Comparison of ENCODE assay signal across 8 cellular contexts in the genomic region with DNA sequence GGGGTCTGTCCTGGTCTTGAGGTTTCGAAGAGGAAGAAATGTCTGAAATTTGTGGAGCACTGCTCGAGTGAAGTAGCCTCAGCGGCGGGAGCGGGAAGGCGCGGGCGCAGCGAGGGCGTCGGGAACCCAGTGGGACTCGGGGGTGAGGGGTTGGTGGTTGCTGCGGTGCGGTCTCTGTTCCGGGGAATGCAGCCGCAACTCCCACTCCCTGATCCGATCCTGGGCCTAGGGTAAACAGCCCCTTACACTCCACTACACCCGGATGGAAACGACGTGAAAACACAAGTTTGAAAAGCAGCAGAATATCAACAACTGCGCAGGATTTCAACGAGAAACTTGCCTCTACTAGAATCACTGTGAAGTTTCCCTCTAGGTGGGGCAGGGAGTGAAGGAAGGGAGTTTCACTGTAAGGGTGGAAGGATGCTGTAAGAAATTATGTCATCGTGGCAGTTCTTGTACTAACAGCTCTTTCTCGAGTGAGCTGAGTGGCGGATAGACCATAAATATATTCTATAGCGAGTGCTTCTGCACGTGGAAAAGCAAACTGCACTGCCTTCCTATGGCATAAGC. TPM values are rescaled to one million over a fixed set of nuclear protein-coding genes. Genes with fewer than 3 reads are reported as not detected.
A peak's percentile ranks its signal among the peaks of the same experiment; 100 is the strongest.
DNase-seq lines count a peak whose midpoint lies in the region; ATAC-seq, FAIRE-seq and TF ChIP-seq lines count a peak whose summit lies in the region.

No MANE protein-coding gene starts in this region.

- WGBS in K562 (ENCODE audit: insufficient coverage, low coverage, missing lambda C conversion rate), result 19% methylated on average over 17 of the region's 27 CpGs
- 2 to 4% (median 2%) methylated on average over 27 of the region's 27 CpGs for WGBS in spleen, 5 donors

- 0 out of 2 replicates have a peak overlapping the region, but pooled peaks have one; percentile 21 for H3K4me2 ChIP-seq in K562 (ENCODE audit: insufficient read depth, low read length)

- H3K9ac ChIP-seq in K562 (ENCODE audit: insufficient read depth in 1 of 2, low read depth in 2 of 2, low read length in 2 of 2) (no peak overlapping the region), iPS-20b (ENCODE audit: low read depth, low read length) (peak overlapping the region; percentile 94)

- peak; percentile 72 for DNase-seq in NCI-H82 (lab: John Stamatoyannopoulos, UW)
- DNase-seq in NCI-H82 treated with DMSO at 0.1 percent for 48 hours (lab: John Stamatoyannopoulos, UW; ENCODE audit: unreplicated experiment), result no peak
- no peak for DNase-seq in Panc1 (ENCODE audit: low read depth, low spot score)
- no peak for DNase-seq in K562 (ENCODE audit: extremely low read depth in 1 of 4, low spot score in 3 of 4)
- peak; percentile 86 for DNase-seq in spleen
- no peak for DNase-seq in GM12891 (ENCODE audit: insufficient read length, low spot score)

- H3K4me3 ChIP-seq in Panc1 (ENCODE audit: low read depth in 2 of 2, low read length in 2 of 2) (peak overlapping the region; percentile 60 to 68), K562 (no peak overlapping the region), iPS-20b (ENCODE audit: low read length) (peak overlapping the region; percentile 92), spleen (peak overlapping the region; percentile 82 to 97 (median 88))

- H3K27ac ChIP-seq in Panc1 (ENCODE audit: low read length), result peak overlapping the region; percentile 70
- H3K27ac ChIP-seq in K562 (ENCODE audit: extremely low read depth, low read depth, low read length), result no peak overlapping the region
- H3K27ac ChIP-seq in iPS-20b (ENCODE audit: low read length), result peak overlapping the region; percentile 68
- H3K27ac ChIP-seq in spleen, result peak overlapping the region; percentile 86 to 98 (median 94)

- intact Hi-C loops in Panc1 (cut with micrococcal nuclease; ENCODE audit: unreplicated experiment) (loop anchor here (10.0 kb wide), 1 partner anchor 301 kb away; no protein-coding TSS in a partner anchor), K562 (cut with micrococcal nuclease) (no loop called here), spleen (cut with DNase I; ENCODE audit: low total_unique reads) (loop anchor here (10.0 kb wide), 1 partner anchor 149 kb away; no protein-coding TSS in a partner anchor)

- no peaks in the 10 kb centered on the region for H3K36me3 ChIP-seq in Panc1 (ENCODE audit: control insufficient read depth, insufficient read depth, low read length)
- no peaks in the 10 kb centered on the region for H3K36me3 ChIP-seq in K562 (ENCODE audit: control insufficient read depth, insufficient read depth, low read length)
- H3K36me3 ChIP-seq in iPS-20b (ENCODE audit: insufficient read depth, low read depth, low read length), result no peaks in the 10 kb centered on the region
- no peaks in the 10 kb centered on the region for H3K36me3 ChIP-seq in spleen

- CTCF ChIA-PET in Panc1 (lab: Charles Lee), result no interaction called here
- CTCF ChIA-PET in K562 (lab: Yijun Ruan, JAX; ENCODE audit: low intra/inter-chr PET ratio), result no interaction called here

- no peak for TF ChIP-seq POLR2A in K562 (conservative IDR thresholded peaks at IDR 0.05)
- no peak for TF ChIP-seq POLR2A in spleen (IDR thresholded peaks at IDR 0.05)
- no peak for TF ChIP-seq POLR2A in GM12891 (IDR thresholded peaks at IDR 0.05; ENCODE audit: low read depth, low read length)

- H3K4me1 ChIP-seq in Panc1 (ENCODE audit: control insufficient read depth, insufficient read depth, low read length) (0 out of 2 replicates have a peak, but pooled peaks cover 3% of the 10 kb centered on the region), K562 (replicated peaks in 1 of 2; ENCODE audit: control insufficient read depth in 2 of 2, insufficient read depth in 2 of 2, low read length in 2 of 2) (peaks cover 0 to 10% of the 10 kb centered on the region in 2 experiments; a peak in 2 of 5 replicates), iPS-20b (ENCODE audit: insufficient read depth, low read length) (peaks cover 7% of the 10 kb centered on the region; the same call in 1 of the 2 replicates), spleen (peaks cover 11 to 46% (median 25%) of the 10 kb centered on the region in 6 donors)

- BruUV-seq in Panc1 (replicated peaks; lab: Mats Ljungman, UMichigan) (no TSS peak), K562 (replicated peaks; lab: Mats Ljungman, UMichigan) (no TSS peak)

- H3K9me3 ChIP-seq in Panc1 (ENCODE audit: control insufficient read depth, insufficient read depth, low read depth, low read length) (no peaks in the 10 kb centered on the region), K562 (replicated peaks; ENCODE audit: control insufficient read depth, insufficient read depth, low read depth, low read length) (no peaks in the 10 kb centered on the region), iPS-20b (ENCODE audit: insufficient read depth, low read depth, low read length) (no peaks in the 10 kb centered on the region), spleen (no peaks in the 10 kb centered on the region)

- in situ Hi-C loops in Panc1 (cut with HindIII; ENCODE audit: low pct_unique_long_range_greater_than_20kb, low sequenced_read_pairs) (no loop called here), K562 (cut with MboI) (no loop called here)

- ATAC-seq in Panc1, result no peak
- ATAC-seq in K562, result no peak
- no peak for ATAC-seq in GM19463 (IDR thresholded peaks at IDR 0.05; ENCODE audit: unreplicated experiment)

- TF ChIP-seq CTCF in Panc1 (IDR thresholded peaks at IDR 0.05) (no peak), K562 (IDR thresholded peaks at IDR 0.05 in 2 of 3, conservative IDR thresholded peaks at IDR 0.05 in 1 of 3; ENCODE audit: insufficient read depth in 2 of 3, low read depth in 1 of 3, low read length in 3 of 3) (no peak), spleen (IDR thresholded peaks at IDR 0.05 in 8 of 11, conservative IDR thresholded peaks at IDR 0.05 in 3 of 11) (no peak)

- no peaks in the 10 kb centered on the region for H3K79me2 ChIP-seq in K562 (ENCODE audit: control insufficient read depth, insufficient read depth, low read length)

- H2AFZ ChIP-seq in K562 (ENCODE audit: low read depth, low read length), result 0 out of 2 replicates have a peak overlapping the region, but pooled peaks have one; percentile 14

- FAIRE-seq in K562 (lab: Jason Lieb, UNC) (no peak), GM12891 (lab: Jason Lieb, UNC) (no peak)

- no peaks in the 10 kb centered on the region for H3K9me1 ChIP-seq in K562 (ENCODE audit: control insufficient read depth, insufficient read depth, low read length)

- TF ChIP-seq RAD21 in K562 (CRISPR knock-in tag; conservative IDR thresholded peaks at IDR 0.05 in 1 of 2, IDR thresholded peaks at IDR 0.05 in 1 of 2), result no peak

- no peaks in the 10 kb centered on the region for H3K27me3 ChIP-seq in Panc1 (ENCODE audit: control insufficient read depth, insufficient read depth, low read length)
- peaks cover 0 to 5% of the 10 kb centered on the region in 2 experiments; a peak in 1 of 5 replicates for H3K27me3 ChIP-seq in K562 (ENCODE audit: control insufficient read depth in 2 of 2, insufficient read depth in 2 of 2, low read length in 2 of 2)
- peaks cover 24% of the 10 kb centered on the region; the same call in 1 of the 2 replicates for H3K27me3 ChIP-seq in iPS-20b (ENCODE audit: insufficient read depth, low read length)
- peaks cover 0 to 24% (median 0%) of the 10 kb centered on the region in 7 donors for H3K27me3 ChIP-seq in spleen (replicated peaks in 1 of 7)

- H4K20me1 ChIP-seq in K562 (replicated peaks; ENCODE audit: control insufficient read depth, insufficient read depth, low read length), result no peaks in the 10 kb centered on the region

- POLR2A ChIA-PET in Panc1 (lab: Charles Lee) (no interaction called here), K562 (lab: Yijun Ruan, JAX) (no interaction called here)

- no peak for TF ChIP-seq EP300 in K562 (IDR thresholded peaks at IDR 0.05; ENCODE audit: low read length)

TF ChIP-seq in K562, 482 proteins besides CTCF, POLR2A, EP300 and RAD21 (continues in another document):
- TF ChIP-seq CBFA2T2 (conservative IDR thresholded peaks at IDR 0.05), result no peak
- no peak for TF ChIP-seq ZNF384 (IDR thresholded peaks at IDR 0.05; ENCODE audit: low read depth, low read length)
- no peak for TF ChIP-seq ZNF444 (CRISPR knock-in tag; IDR thresholded peaks at IDR 0.05)

TF ChIP-seq in GM12891, 5 proteins besides CTCF, POLR2A, EP300 and RAD21:
- TF ChIP-seq PAX5 (IDR thresholded peaks at IDR 0.05; ENCODE audit: insufficient read depth, low read length, severe bottlenecking) (no peak), SPI1 (IDR thresholded peaks at IDR 0.05; ENCODE audit: low read depth, low read length) (no peak), POLR2AphosphoS5 (IDR thresholded peaks at IDR 0.05; ENCODE audit: low read depth, low read length) (no peak), TAF1 (IDR thresholded peaks at IDR 0.05; ENCODE audit: low read depth, low read length) (no peak), POU2F2 (IDR thresholded peaks at IDR 0.05; ENCODE audit: low read depth, low read length) (no peak)

RNA-seq across cellular contexts. Expression of a gene that starts 2.0 kb away (rescaled TPM):
- total RNA-seq in Panc1 (2021; ENCODE audit: unreplicated experiment), result 4.2 TPM
- polyA plus RNA-seq in Panc1 (2012; ENCODE audit: insufficient read length), result 1.1 TPM
- 0.37 and 0.77 TPM in 2 replicates for total RNA-seq in K562 (2011; cell fraction: chromatin; rRNA removed; ENCODE audit: low replicate concordance)
- 0.33 TPM in 1 of 2 replicates, not detected in the other for total RNA-seq in K562 (2011; cell fraction: nucleolus; rRNA removed)
- 0.15 and 0.29 TPM in 2 replicates for total RNA-seq in K562 (2011; cell fraction: nucleoplasm; rRNA removed)
- 0.04 and 0.05 TPM in 2 replicates for total RNA-seq in K562 (2014; rRNA removed)
- under 0.01 TPM in 1 of 2 replicates, not detected in the other for total RNA-seq in K562 (2014; rRNA removed; fragmentation: Illumina TruSeq; extraction: Trizol)
- total RNA-seq in K562 (2015; rRNA removed; fragmentation: Illumina TruSeq; extraction: Trizol), result 0.07 and 0.08 TPM in 2 replicates
- total RNA-seq in K562 (2021), result 0.07 and 0.09 TPM in 2 replicates
- 0.06 and 0.07 TPM in 2 replicates for polyA plus RNA-seq in K562 (2011; rRNA removed)
- 0.01 and 0.07 TPM in 2 replicates for polyA plus RNA-seq in K562 (2011; cell fraction: cytosol; rRNA removed)
- polyA plus RNA-seq in K562 (2011; cell fraction: nucleus; rRNA removed), result 0.21 and 0.32 TPM in 2 replicates
- polyA plus RNA-seq in K562 (2012), result 0.04 TPM in 2 replicates
- 0.01 and 0.10 TPM in 2 replicates for polyA plus RNA-seq in K562 (2014; fragmentation: Illumina TruSeq; extraction: Trizol)
- not detected for polyA plus RNA-seq in K562 (2014; fragmentation: Nextera tagmentation; extraction: Ambion mirVana)
- polyA plus RNA-seq in K562 (2014; rRNA removed), result not detected in 2 replicates
- polyA minus RNA-seq in K562 (2011; rRNA and poly(A)+ RNA removed), result 0.32 and 0.39 TPM in 2 replicates
- polyA minus RNA-seq in K562 (2011; cell fraction: cytosol; rRNA and poly(A)+ RNA removed), result not detected in 2 replicates
- 0.11 and 0.13 TPM in 2 replicates for polyA minus RNA-seq in K562 (2011; cell fraction: nucleus; rRNA and poly(A)+ RNA removed)
- total RNA-seq in spleen, result 10 to 100 TPM; 27.5 to 46.0 (median 33.9) TPM
- 1 to 10 TPM; 3.8 to 4.5 (median 3.9) TPM for polyA plus RNA-seq in spleen
- 0.51 TPM for polyA plus RNA-seq in GM12891 (2012; ENCODE audit: low read depth, missing spikeins)

Comparison
In these comparisons a context has a peak if more than half of its experiments do, and no peak if none do; other contexts are left out.
1. DNase-seq: peak in NCI-H82 (single experiment) and spleen (single experiment); none in NCI-H82 treated with DMSO at 0.1 percent for 48 hours (single experiment), Panc1 (single experiment), K562 (0 of 4) and GM12891 (single experiment).